ENCODE assay signal across 9 cellular contexts in genomic region chr10:59907537-59907917, GRCh38. TPM values are rescaled to one million over a fixed set of nuclear protein-coding genes. Genes with fewer than 3 reads are reported as not detected.
DNase-seq lines count a peak whose midpoint lies in the region; ATAC-seq, FAIRE-seq and TF ChIP-seq lines count a peak whose summit lies in the region.
"Had no signal": no experiment of that assay in that cellular context is flagged by ENCODE, and none has a peak within 500 bp of the region (broad histone marks: within the 10 kb centered on the region; RNA-seq: fewer than 3 reads in every experiment).

No MANE protein-coding gene starts in this region.

- H2AK5ac ChIP-seq in IMR-90 (ENCODE audit: low read depth, low read length): no peak overlapping the region

- H2BK5ac ChIP-seq in IMR-90 (ENCODE audit: low read depth, low read length, poor library complexity, severe bottlenecking): peak overlapping the region; percentile 90

- H3K18ac ChIP-seq in IMR-90 (ENCODE audit: low read depth, low read length): no peak overlapping the region

- peak overlapping the region; percentile 51; the same call in 1 of the 2 replicates for H4K5ac ChIP-seq in IMR-90 (ENCODE audit: low read depth, low read length)

- H3K27ac ChIP-seq in A673 (ENCODE audit: low read depth, low read length, poor library complexity, severe bottlenecking): peak overlapping the region; percentile 85
- no peak overlapping the region for H3K27ac ChIP-seq in IMR-90 (ENCODE audit: insufficient read depth, low read length)
- peak overlapping the region; percentile 99 for H3K27ac ChIP-seq in muscle layer of colon (ENCODE audit: low read depth, low read length)

- dilution Hi-C loops in IMR-90 (cut with HindIII; ENCODE audit: low sequenced_read_pairs, unreplicated experiment): no loop called here

- no peaks in the 10 kb centered on the region for H3K9me1 ChIP-seq in IMR-90 (ENCODE audit: insufficient read depth, low read length)

- no peak overlapping the region for H3K4ac ChIP-seq in IMR-90 (ENCODE audit: low read depth, low read length)

- no peaks in the 10 kb centered on the region for H3K27me3 ChIP-seq in A673 (replicated peaks; ENCODE audit: insufficient read depth, low read depth, low read length, poor library complexity)
- no peaks in the 10 kb centered on the region for H3K27me3 ChIP-seq in IMR-90 (ENCODE audit: control insufficient read depth, insufficient read depth, low read length)
- H3K27me3 ChIP-seq in bronchial epithelial cell (ENCODE audit: control insufficient read depth, insufficient read depth, low read length): no peaks in the 10 kb centered on the region
- no peaks in the 10 kb centered on the region for H3K27me3 ChIP-seq in muscle layer of colon (ENCODE audit: control insufficient read depth in 1 of 2, insufficient read depth in 2 of 2, low read length in 2 of 2)

- peak overlapping the region; percentile 73; the same call in 1 of the 2 replicates for H3K56ac ChIP-seq in IMR-90 (ENCODE audit: extremely low read depth, insufficient read depth, low read length)

- H3K4me3 ChIP-seq in A673 (ENCODE audit: low read depth, low read length, poor library complexity, severe bottlenecking): peak overlapping the region; percentile 97
- peak overlapping the region; percentile 35; the same call in 1 of the 2 replicates for H3K4me3 ChIP-seq in IMR-90 (ENCODE audit: insufficient read depth, low read depth, low read length)
- H3K4me3 ChIP-seq in bronchial epithelial cell (ENCODE audit: low read depth, low read length): peak overlapping the region; percentile 50
- H3K4me3 ChIP-seq in muscle layer of colon (ENCODE audit: low read depth in 1 of 2, low read length in 2 of 2): peak overlapping the region in 1 of 2 donors; percentile 97

- no peaks in the 10 kb centered on the region for H3K36me3 ChIP-seq in A673 (ENCODE audit: insufficient read depth, low read length, poor library complexity, severe bottlenecking)
- H3K36me3 ChIP-seq in IMR-90 (ENCODE audit: control insufficient read depth, insufficient read depth, low read length): no peaks in the 10 kb centered on the region
- H3K36me3 ChIP-seq in bronchial epithelial cell (ENCODE audit: control insufficient read depth, insufficient read depth, low read length): no peaks in the 10 kb centered on the region
- H3K36me3 ChIP-seq in muscle layer of colon (ENCODE audit: insufficient read depth, low read length): peaks cover 5% of the 10 kb centered on the region

- BruUV-seq in A673 (replicated peaks; lab: Mats Ljungman, UMichigan) (no TSS peak), IMR-90 (replicated peaks; lab: Mats Ljungman, UMichigan) (no TSS peak)

- WGBS in IMR-90 (ENCODE audit: extremely low coverage in 2 of 2, insufficient read length in 1 of 2), 2 experiments: no CpG with 5 or more reads among the region's 2 CpGs

- CTCF ChIA-PET in A673 (lab: Charles Lee): no interaction called here
- CTCF ChIA-PET in IMR-90 (lab: Yijun Ruan, JAX): interaction anchor here (1.7 kb wide), 1 partner anchor 84 kb away, joined by 7 read pairs; no protein-coding TSS in a partner anchor

- TF ChIP-seq RAD21 in IMR-90 (IDR thresholded peaks at IDR 0.05; ENCODE audit: low read length): no peak

- no peak for ATAC-seq in IMR-90 (ENCODE audit: low read depth)
- ATAC-seq in HG03159 (IDR thresholded peaks at IDR 0.05; ENCODE audit: unreplicated experiment): no peak

- H3K79me1 ChIP-seq in IMR-90 (ENCODE audit: low read depth in 1 of 2, low read length in 2 of 2): peaks cover 16 to 33% of the 10 kb centered on the region in 2 experiments

- peak overlapping the region in 1 of 2 experiments; percentile 88; a peak in 2 of 4 replicates for H4K8ac ChIP-seq in IMR-90 (ENCODE audit: low read depth in 2 of 2, low read length in 2 of 2)

- DNase-seq in A673 (ENCODE audit: low spot score): peak; percentile 11
- no peak for DNase-seq in IMR-90
- no peak for DNase-seq in bronchial epithelial cell (ENCODE audit: low read depth)
- DNase-seq in ecto neural progenitor cell (ENCODE audit: low spot score): no peak
- no peak for DNase-seq in activated CD4-positive, alpha-beta T cell treated with anti-CD3 and anti-CD28 coated beads, Interleukin-2, amount 50 U/mL, for 4 hours
- DNase-seq in H4 (ENCODE audit: low spot score): no peak
- DNase-seq: SIG-M5 had no signal

- peak overlapping the region; percentile 22; the same call in 1 of the 2 replicates for H3K4me2 ChIP-seq in IMR-90 (ENCODE audit: low read depth, low read length)

- TF ChIP-seq CTCF in A673 (conservative IDR thresholded peaks at IDR 0.05; ENCODE audit: low read depth, low read length): no peak
- no peak for TF ChIP-seq CTCF in IMR-90 (conservative IDR thresholded peaks at IDR 0.05; ENCODE audit: low read depth, low read length)
- no peak for TF ChIP-seq CTCF in bronchial epithelial cell (IDR thresholded peaks at IDR 0.05; ENCODE audit: insufficient read depth, low read length, severe bottlenecking)

- H3K9ac ChIP-seq in IMR-90 (ENCODE audit: low read depth, low read length) (no peak overlapping the region; the same call in 1 of the 2 replicates), muscle layer of colon (ENCODE audit: low read length) (peak overlapping the region; percentile 45)

- no peak overlapping the region for H4K91ac ChIP-seq in IMR-90 (ENCODE audit: insufficient read depth, low read depth, low read length)

- H3K4me1 ChIP-seq in A673 (ENCODE audit: insufficient read depth, low read length, poor library complexity, severe bottlenecking) (peaks cover 17% of the 10 kb centered on the region), IMR-90 (ENCODE audit: control insufficient read depth, insufficient read depth, low read length) (peaks cover 3% of the 10 kb centered on the region), muscle layer of colon (ENCODE audit: insufficient read depth, low read length) (peaks cover 51% of the 10 kb centered on the region)

- H4K20me1 ChIP-seq in IMR-90 (ENCODE audit: insufficient read depth, low read length): peaks cover 23% of the 10 kb centered on the region; the same call in 1 of the 2 replicates

- POLR2A ChIA-PET in A673 (lab: Charles Lee; ENCODE audit: low non-redundant PET): interaction anchor here (0.6 kb wide), 1 partner anchor 835 kb away, joined by 15 read pairs; no protein-coding TSS in a partner anchor
- POLR2A ChIA-PET in IMR-90 (lab: Charles Lee; ENCODE audit: unreplicated experiment): no interaction called here

- intact Hi-C loops in A673 (cut with micrococcal nuclease; ENCODE audit: unreplicated experiment) (loop anchor here (5.0 kb wide), 2 partner anchors 100 to 280 kb away; no protein-coding TSS in a partner anchor), IMR-90 (cut with micrococcal nuclease) (loop anchor here (2.0 to 5.0 kb wide), 3 partner anchors 77 to 300 kb away; no protein-coding TSS in a partner anchor)

- H3K23ac ChIP-seq in IMR-90 (ENCODE audit: low read depth, low read length): peak overlapping the region; percentile 73; the same call in 1 of the 2 replicates

- in situ Hi-C loops in IMR-90 (cut with MboI; ENCODE audit: low sequenced_read_pairs): no loop called here

- H2BK120ac ChIP-seq in IMR-90 (ENCODE audit: low read depth, low read length): no peak overlapping the region

- no peaks in the 10 kb centered on the region for H3K9me3 ChIP-seq in A673 (ENCODE audit: low read depth, low read length, poor library complexity, severe bottlenecking)
- no peaks in the 10 kb centered on the region for H3K9me3 ChIP-seq in IMR-90 (ENCODE audit: control insufficient read depth, insufficient read depth, low read length)
- H3K9me3 ChIP-seq in muscle layer of colon (ENCODE audit: low read length): no peaks in the 10 kb centered on the region

- no peak for FAIRE-seq in bronchial epithelial cell (lab: Jason Lieb, UNC)

- TF ChIP-seq POLR2A in IMR-90 (IDR thresholded peaks at IDR 0.05; ENCODE audit: low read depth, low read length): no peak

- no peak overlapping the region for H2BK20ac ChIP-seq in IMR-90 (ENCODE audit: low read depth, low read length)

- 0 out of 3 replicates have a peak overlapping the region, but pooled peaks have one; percentile 18 for H2BK15ac ChIP-seq in IMR-90 (ENCODE audit: low read depth, low read length)

- no peak overlapping the region for H2AK9ac ChIP-seq in IMR-90 (replicated peaks; ENCODE audit: low read depth, low read length, poor library complexity)

- H2AFZ ChIP-seq in IMR-90 (replicated peaks; ENCODE audit: low read length, poor library complexity): no peak overlapping the region

- peak overlapping the region; percentile 80; the same call in 1 of the 2 replicates for H3K14ac ChIP-seq in IMR-90 (replicated peaks; ENCODE audit: low read depth, low read length)

TF ChIP-seq in IMR-90, 13 proteins besides CTCF, POLR2A, EP300 and RAD21:
- no peak for TF ChIP-seq BHLHE40 (IDR thresholded peaks at IDR 0.05; ENCODE audit: low read depth, low read length)
- TF ChIP-seq RFX5 (IDR thresholded peaks at IDR 0.05; ENCODE audit: low read depth, low read length): no peak
- TF ChIP-seq NFE2L2 (IDR thresholded peaks at IDR 0.05; ENCODE audit: low read depth, low read length): no peak
- no peak for TF ChIP-seq MAZ (IDR thresholded peaks at IDR 0.05; ENCODE audit: borderline replicate concordance, low read depth, low read length)
- no peak for TF ChIP-seq USF2 (IDR thresholded peaks at IDR 0.05; ENCODE audit: low read depth, low read length)
- no peak for TF ChIP-seq RCOR1 (IDR thresholded peaks at IDR 0.05; ENCODE audit: insufficient replicate concordance, low read length)
- TF ChIP-seq MXI1 (IDR thresholded peaks at IDR 0.05; ENCODE audit: borderline replicate concordance, low read depth, low read length): no peak
TF ChIP-seq in IMR-90: peak in this region for 0.

RNA-seq across cellular contexts. Expression of gene CCDC6, which starts 1.2 kb away (rescaled TPM):
- total RNA-seq in A673 (2021): 28.1 and 28.8 TPM in 2 replicates
- total RNA-seq in IMR-90 (2012; rRNA removed): 30.8 and 44.2 TPM in 2 replicates
- polyA plus RNA-seq in IMR-90 (2012; rRNA removed): 18.1 and 21.8 TPM in 2 replicates
- 6.1 and 9.9 TPM in 2 replicates for polyA plus RNA-seq in IMR-90 (2012; cell fraction: cytosol; rRNA removed)
- 6.3 and 15.2 TPM in 2 replicates for polyA plus RNA-seq in IMR-90 (2012; cell fraction: nucleus; rRNA removed; ENCODE audit: low replicate concordance)
- 24.0 and 24.6 TPM in 2 replicates for total RNA-seq in bronchial epithelial cell
- total RNA-seq in H4 (2014; rRNA removed; shearing (Covaris generic)): 13.3 and 14.5 TPM in 2 replicates
